In genomic region chr1:21912038-21912758, GRCh38 we compare ENCODE assay signal across 13 cellular contexts. TPM values are rescaled to one million over a fixed set of nuclear protein-coding genes. Genes with fewer than 3 reads are reported as not detected.
DNase-seq lines count a peak whose midpoint lies in the region; ATAC-seq and TF ChIP-seq lines count a peak whose summit lies in the region.
"Had no signal": no experiment of that assay in that cellular context is flagged by ENCODE, and none has a peak within 500 bp of the region (broad histone marks: within the 10 kb centered on the region; RNA-seq: fewer than 3 reads in every experiment).

No MANE protein-coding gene starts in this region.

- DNase-seq in right atrium auricular region (ENCODE audit: low spot score) = no peak
- no peak for DNase-seq in left cardiac atrium
- no peak for DNase-seq in esophagus squamous epithelium (lab: John Stamatoyannopoulos, UW)
- DNase-seq in sigmoid colon = no peak
- no peak for DNase-seq in BE2C
- no peak for DNase-seq in GM19238 (ENCODE audit: insufficient read length, low spot score)
- no peak for DNase-seq in activated T-cell treated with anti-CD3 and anti-CD28 coated beads, Interleukin-2, amount 50 U/mL, for 4 hours
- DNase-seq: NCI-H187 treated with DMSO at 0.1 percent for 48 hours; stimulated activated CD4-positive, alpha-beta T cell treated with anti-CD3 and anti-CD28 coated beads, Interleukin-4, amount 100 ng/mL, for 1 hour; stimulated activated naive CD8-positive, alpha-beta T cell treated with anti-CD3 and anti-CD28 coated beads, Interleukin-15, Interleukin-2, amounts not matched to agents 100 U/mL and 50 U/mL, for 24 hours; WERI-Rb-1 had no signal

- no peaks in the 10 kb centered on the region for H3K9me3 ChIP-seq in right atrium auricular region
- no peaks in the 10 kb centered on the region for H3K9me3 ChIP-seq in esophagus squamous epithelium
- H3K9me3 ChIP-seq in sigmoid colon = no peaks in the 10 kb centered on the region
- H3K9me3 ChIP-seq in BE2C = no peaks in the 10 kb centered on the region

- H3K4me1 ChIP-seq in right atrium auricular region (peaks cover 0 to 100% of the 10 kb centered on the region in 2 donors), esophagus squamous epithelium (peaks cover 70 to 100% (median 91%) of the 10 kb centered on the region in 3 donors), sigmoid colon (peaks cover 0 to 100% (median 100%) of the 10 kb centered on the region in 4 donors), BE2C (peaks cover 5% of the 10 kb centered on the region)

- WGBS in esophagus squamous epithelium, 2 donors = 49 to 78% methylated on average over 3 to 9 of the region's 9 CpGs
- WGBS in sigmoid colon, 2 donors = 88% methylated on average over 9 of the region's 9 CpGs

- TF ChIP-seq POLR2A in esophagus squamous epithelium (IDR thresholded peaks at IDR 0.05) (no peak), sigmoid colon (IDR thresholded peaks at IDR 0.05) (no peak)

- no peak for TF ChIP-seq EP300 in sigmoid colon (IDR thresholded peaks at IDR 0.05)

- no peaks in the 10 kb centered on the region for H3K9me3 Mint-ChIP-seq in activated T-cell treated with anti-CD3 and anti-CD28 coated beads, Interleukin-2, amount 50 U/mL, for 4 hours

- H3K36me3 Mint-ChIP-seq in activated T-cell treated with anti-CD3 and anti-CD28 coated beads, Interleukin-2, amount 50 U/mL, for 4 hours (ENCODE audit: insufficient read depth) = no peaks in the 10 kb centered on the region

- intact Hi-C loops in left cardiac atrium (cut with DNase I) = no loop called here
- intact Hi-C loops in esophagus squamous epithelium (cut with DNase I) = no loop called here
- intact Hi-C loops in sigmoid colon (cut with DNase I) = no loop called here

- peak overlapping the region; percentile 91 to 94 for H3K27ac ChIP-seq in right atrium auricular region
- H3K27ac ChIP-seq in esophagus squamous epithelium = peak overlapping the region; percentile 69 to 97 (median 90)
- peak overlapping the region; percentile 90 to 99 (median 98) for H3K27ac ChIP-seq in sigmoid colon
- H3K27ac ChIP-seq: SK-N-MC, WERI-Rb-1 had no signal

- peaks cover 17% of the 10 kb centered on the region for H3K4me1 Mint-ChIP-seq in activated T-cell treated with anti-CD3 and anti-CD28 coated beads, Interleukin-2, amount 50 U/mL, for 4 hours (ENCODE audit: low read depth)

- ATAC-seq in left cardiac atrium = no peak
- no peak for ATAC-seq in GM21723 (IDR thresholded peaks at IDR 0.05; ENCODE audit: unreplicated experiment)
- ATAC-seq in activated T-cell treated with anti-CD3 and anti-CD28 coated beads, Interleukin-2, amount 50 U/mL, for 4 hours = no peak
- ATAC-seq: stimulated activated naive CD8-positive, alpha-beta T cell treated with anti-CD3 and anti-CD28 coated beads, Interleukin-15, Interleukin-2, amounts not matched to agents 100 U/mL and 50 U/mL, for 24 hours had no signal

- no peaks in the 10 kb centered on the region for H3K27me3 Mint-ChIP-seq in activated T-cell treated with anti-CD3 and anti-CD28 coated beads, Interleukin-2, amount 50 U/mL, for 4 hours (ENCODE audit: low read depth)

- H3K4me3 ChIP-seq in right atrium auricular region (no peak overlapping the region), esophagus squamous epithelium (no peak overlapping the region), sigmoid colon (no peak overlapping the region), BE2C (ENCODE audit: low read depth, low read length) (no peak overlapping the region)
- H3K4me3 ChIP-seq: SK-N-MC had no signal

- H3K27me3 ChIP-seq in right atrium auricular region = no peaks in the 10 kb centered on the region
- H3K27me3 ChIP-seq in esophagus squamous epithelium = no peaks in the 10 kb centered on the region
- H3K27me3 ChIP-seq in sigmoid colon = no peaks in the 10 kb centered on the region
- no peaks in the 10 kb centered on the region for H3K27me3 ChIP-seq in BE2C

- no peak for TF ChIP-seq CTCF in right atrium auricular region (IDR thresholded peaks at IDR 0.05)
- TF ChIP-seq CTCF in esophagus squamous epithelium (IDR thresholded peaks at IDR 0.05) = no peak
- TF ChIP-seq CTCF in sigmoid colon (IDR thresholded peaks at IDR 0.05) = no peak
- TF ChIP-seq CTCF in BE2C (IDR thresholded peaks at IDR 0.05; ENCODE audit: low read depth, low read length) = no peak

- no peak overlapping the region for H3K4me3 Mint-ChIP-seq in activated T-cell treated with anti-CD3 and anti-CD28 coated beads, Interleukin-2, amount 50 U/mL, for 4 hours

- H3K36me3 ChIP-seq in right atrium auricular region (peaks cover 5% of the 10 kb centered on the region), esophagus squamous epithelium (no peaks in the 10 kb centered on the region), sigmoid colon (peaks cover 0 to 6% (median 0%) of the 10 kb centered on the region in 4 donors), BE2C (no peaks in the 10 kb centered on the region)
- H3K36me3 ChIP-seq: WERI-Rb-1 had no signal

RNA-seq across cellular contexts. Expression of gene HSPG2, which starts 24.9 kb away (rescaled TPM):
- total RNA-seq in right atrium auricular region (100 to 1,000 TPM; 424 to 557 TPM), left cardiac atrium (100 to 1,000 TPM; 307 to 608 TPM), esophagus squamous epithelium (100 to 1,000 TPM in 1 of 4 donors, 10 to 100 TPM in 3; 44.9 to 107 (median 54.2) TPM), sigmoid colon (100 to 1,000 TPM in 3 of 4 donors, 10 to 100 TPM in 1; 66.3 to 761 (median 213) TPM)
- polyA plus RNA-seq in sigmoid colon = 100 to 1,000 TPM in 1 of 3 donors, 10 to 100 TPM in 1, 1 to 10 TPM in 1; 6.0 to 104 (median 10.4) TPM
- 1.8 TPM for polyA plus RNA-seq in BE2C (2012; ENCODE audit: insufficient read depth, insufficient read length, low read depth)
- 1 to 10 TPM in 2 of 3 donors, under 1 TPM in 1; 0.92 to 1.7 (median 1.2) TPM for total RNA-seq in activated T-cell treated with anti-CD3 and anti-CD28 coated beads, Interleukin-2, amount 50 U/mL, for 4 hours

Comparison
In these comparisons a context has a peak if more than half of its experiments do, and no peak if none do; other contexts are left out.
1. RNA of gene HSPG2, which starts 24.9 kb away (total RNA-seq): 307 to 608 TPM in left cardiac atrium, 424 to 557 TPM in right atrium auricular region, 66.3 to 761 TPM in sigmoid colon and 44.9 to 107 TPM in esophagus squamous epithelium; 0.92 to 1.7 TPM in activated T-cell treated with anti-CD3 and anti-CD28 coated beads, Interleukin-2, amount 50 U/mL, for 4 hours; every median in the first group is over 10 times any median in the second.
2. Peak in every context shown above with its lines, with median percentiles within 50 percentile points of each other: H3K27ac ChIP-seq.